In the genomic region with DNA sequence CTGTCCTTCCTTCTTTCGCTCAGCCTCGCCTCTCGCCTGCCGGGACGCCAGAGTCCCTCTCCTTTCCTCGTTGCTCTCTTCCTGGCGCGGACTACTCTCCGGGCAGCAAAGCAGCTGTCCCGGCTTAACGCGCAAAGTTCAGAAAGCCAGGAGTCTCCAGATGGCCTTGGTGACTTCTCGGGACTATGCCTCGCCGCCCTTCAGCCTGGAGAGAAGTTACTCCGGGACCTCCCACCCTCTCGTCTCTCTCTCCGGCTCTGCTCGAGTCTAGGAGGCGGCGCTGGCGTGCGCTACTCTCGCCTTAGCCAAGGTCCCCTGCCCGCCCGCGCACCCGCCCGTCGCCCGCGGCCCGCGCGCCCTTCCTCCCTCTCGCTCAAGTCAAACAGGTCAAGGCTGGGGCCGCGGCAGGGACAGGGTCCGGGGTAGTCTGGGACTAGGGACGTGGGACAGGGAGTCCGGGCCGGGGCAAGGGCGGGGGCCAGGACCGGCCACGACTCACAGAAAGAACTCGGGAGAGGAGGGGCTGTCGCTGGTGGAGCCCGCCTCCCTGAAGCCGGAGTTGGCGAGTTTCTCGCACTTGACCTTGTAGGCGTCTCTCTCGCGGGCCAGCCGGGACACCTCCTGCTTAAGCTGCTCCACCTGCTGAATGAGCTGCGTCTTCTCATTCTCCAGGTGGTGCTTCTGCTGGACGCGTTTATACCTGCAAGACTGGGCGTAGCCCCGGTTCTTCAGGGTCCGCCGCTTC, we compare ENCODE assay signal across 8 cellular contexts. TPM values are rescaled to one million over a fixed set of nuclear protein-coding genes. Genes with fewer than 3 reads are reported as not detected.
A peak's percentile ranks its signal among the peaks of the same experiment; 100 is the strongest.
DNase-seq lines count a peak whose midpoint lies in the region; ATAC-seq and TF ChIP-seq lines count a peak whose summit lies in the region.

No MANE protein-coding gene starts in this region.

- no peaks in the 10 kb centered on the region for H3K9me3 Mint-ChIP-seq in chondrocyte (ENCODE audit: low read depth)

- no peaks in the 10 kb centered on the region for H3K36me3 ChIP-seq in suprapubic skin

- H3K27me3 Mint-ChIP-seq in chondrocyte (ENCODE audit: low read depth), result peaks cover 58% of the 10 kb centered on the region

- peak overlapping the region; percentile 96 for H3K27ac ChIP-seq in suprapubic skin

- H3K27ac Mint-ChIP-seq in chondrocyte (ENCODE audit: unreplicated experiment), result no peak overlapping the region

- H3K4me1 ChIP-seq in suprapubic skin, result peaks cover 54% of the 10 kb centered on the region

- peak; percentile 55 for DNase-seq in NCI-H1105 treated with DMSO at 0.1 percent for 48 hours (lab: John Stamatoyannopoulos, UW)
- no peak for DNase-seq in NCI-H1105 (lab: John Stamatoyannopoulos, UW)
- no peak for DNase-seq in chondrocyte (ENCODE audit: low spot score)
- DNase-seq in left lobe of liver (ENCODE audit: low spot score), result peak; percentile 80
- DNase-seq in suprapubic skin (ENCODE audit: low spot score in 2 of 2), result peak; percentile 81 to 90
- no peak for DNase-seq in HK-2 (ENCODE audit: unreplicated experiment)
- no peak for DNase-seq in cerebellar nuclear complex (lab: John Stamatoyannopoulos, UW)

- no peak for TF ChIP-seq EP300 in suprapubic skin (IDR thresholded peaks at IDR 0.05)

- H3K4me3 Mint-ChIP-seq in chondrocyte (ENCODE audit: unreplicated experiment), result peak overlapping the region; percentile 82

- no peaks in the 10 kb centered on the region for H3K9me3 ChIP-seq in suprapubic skin

- peaks cover 1% of the 10 kb centered on the region for H3K36me3 Mint-ChIP-seq in chondrocyte (ENCODE audit: low read depth)

- H3K4me3 ChIP-seq in suprapubic skin, result peak overlapping the region; percentile 93

- TF ChIP-seq CTCF in chondrocyte (IDR thresholded peaks at IDR 0.05) (no peak), suprapubic skin (IDR thresholded peaks at IDR 0.05) (no peak)

- WGBS in suprapubic skin, result 2% methylated on average over 21 of the region's 62 CpGs

- no peak for TF ChIP-seq POLR2A in suprapubic skin (IDR thresholded peaks at IDR 0.05)

- H3K27me3 ChIP-seq in suprapubic skin, result peaks cover 16% of the 10 kb centered on the region

- H3K4me1 Mint-ChIP-seq in chondrocyte (ENCODE audit: low read depth), result peaks cover 47% of the 10 kb centered on the region

- peak; percentile 2 for ATAC-seq in left lobe of liver
- no peak for ATAC-seq in GM19452 (IDR thresholded peaks at IDR 0.05; ENCODE audit: unreplicated experiment)

RNA-seq across cellular contexts. Expression of a gene that starts 1.5 kb away (rescaled TPM):
- 3.0 to 5.4 TPM (median 4.2 TPM) in 3 replicates for total RNA-seq in chondrocyte
- total RNA-seq in left lobe of liver, result 35.3 TPM
- total RNA-seq in suprapubic skin, result 10 to 100 TPM; 25.7 to 89.4 (median 69.2) TPM

Comparison
In these comparisons a context has a peak if more than half of its experiments do, and no peak if none do; other contexts are left out.
1. DNase-seq: peak in NCI-H1105 treated with DMSO at 0.1 percent for 48 hours (single experiment), left lobe of liver (single experiment) and suprapubic skin (2 of 2); none in NCI-H1105 (single experiment), chondrocyte (single experiment), HK-2 (single experiment) and cerebellar nuclear complex (0 of 2).